8 cellular contexts compared by ENCODE assay signal in genomic region chr2:199861116-199861774, GRCh38. TPM values are rescaled to one million over a fixed set of nuclear protein-coding genes. Genes with fewer than 3 reads are reported as not detected.
DNase-seq lines count a peak whose midpoint lies in the region; ATAC-seq and TF ChIP-seq lines count a peak whose summit lies in the region.

No MANE protein-coding gene starts in this region.

- no peak overlapping the region for H3K4me3 ChIP-seq in AG09309 (ENCODE audit: control insufficient read depth, low read depth, low read length)
- H3K4me3 ChIP-seq in testis, result no peak overlapping the region

- DNase-seq in AG09309 (ENCODE audit: low read depth), result no peak
- peak; percentile 45 for DNase-seq in HCEC 1CT
- DNase-seq in RWPE1 (ENCODE audit: low spot score), result no peak
- peak; percentile 14 for DNase-seq in fibroblast of the conjunctiva (ENCODE audit: low read depth)
- no peak for DNase-seq in testis
- DNase-seq in NCI-H1436 treated with DMSO at 0.1 percent for 48 hours (lab: John Stamatoyannopoulos, UW), result no peak
- no peak for DNase-seq in activated T-cell treated with anti-CD3 and anti-CD28 coated beads for 4 hours

- no peaks in the 10 kb centered on the region for H3K27me3 ChIP-seq in testis

- no peaks in the 10 kb centered on the region for H3K4me1 ChIP-seq in testis

- ATAC-seq in GM21447 (IDR thresholded peaks at IDR 0.05; ENCODE audit: unreplicated experiment), result no peak

- H3K27ac ChIP-seq in RWPE1, result no peak overlapping the region
- no peak overlapping the region for H3K27ac ChIP-seq in testis

- no peak for TF ChIP-seq POLR2A in testis (IDR thresholded peaks at IDR 0.05)

- intact Hi-C loops in testis (cut with DNase I; ENCODE audit: low total_unique reads), result no loop called here

- no peaks in the 10 kb centered on the region for H3K9me3 ChIP-seq in testis

- CTCF ChIA-PET in RWPE1 (lab: Yijun Ruan, JAX), result interaction anchor here (0.7 to 0.8 kb wide), 5 partner anchors 9 to 965 kb away, joined by 3 to 4 read pairs (median 3); no protein-coding TSS in a partner anchor

- WGBS in testis, 2 donors, result 34 to 36% methylated on average over 5 of the region's 5 CpGs

- POLR2A ChIA-PET in RWPE1 (lab: Yijun Ruan, JAX; ENCODE audit: low non-redundant PET), result no interaction called here

- TF ChIP-seq CTCF in AG09309 (IDR thresholded peaks at IDR 0.05; ENCODE audit: control insufficient read depth, insufficient read depth, low read depth, low read length, missing control alignments) (peak; percentile 50), RWPE1 (conservative IDR thresholded peaks at IDR 0.05; ENCODE audit: low read depth) (peak; percentile 76), testis (IDR thresholded peaks at IDR 0.05) (peak in 2 of 3 experiments; percentile 11 to 40)

- no peaks in the 10 kb centered on the region for H3K36me3 ChIP-seq in testis (ENCODE audit: low read depth, missing control alignments)

RNA-seq across cellular contexts. Expression of gene FTCDNL1, which starts 10.3 kb away (rescaled TPM):
- total RNA-seq in testis, result 1 to 10 TPM; 9.7 TPM
- polyA plus RNA-seq in testis (ENCODE audit: insufficient read depth, low read depth, low replicate concordance), result 1.5 TPM

RNA-seq across cellular contexts. Expression of gene C2orf69, which starts 49.8 kb away (rescaled TPM):
- total RNA-seq in testis, result 10 to 100 TPM; 16.8 to 21.7 TPM
- polyA plus RNA-seq in testis (ENCODE audit: insufficient read depth, low read depth, low replicate concordance), result 19.8 TPM

Comparison
In these comparisons a context has a peak if more than half of its experiments do, and no peak if none do; other contexts are left out.
1. DNase-seq: peak in HCEC 1CT (single experiment) and fibroblast of the conjunctiva (single experiment); none in AG09309 (single experiment), RWPE1 (single experiment), testis (single experiment), NCI-H1436 treated with DMSO at 0.1 percent for 48 hours (single experiment) and activated T-cell treated with anti-CD3 and anti-CD28 coated beads for 4 hours (single experiment).
2. CTCF ChIP-seq: peak in every context shown above with its lines; median percentile 76 in RWPE1; 50 in AG09309; 26 in testis.